10 cellular contexts compared by ENCODE assay signal in the genomic region with DNA sequence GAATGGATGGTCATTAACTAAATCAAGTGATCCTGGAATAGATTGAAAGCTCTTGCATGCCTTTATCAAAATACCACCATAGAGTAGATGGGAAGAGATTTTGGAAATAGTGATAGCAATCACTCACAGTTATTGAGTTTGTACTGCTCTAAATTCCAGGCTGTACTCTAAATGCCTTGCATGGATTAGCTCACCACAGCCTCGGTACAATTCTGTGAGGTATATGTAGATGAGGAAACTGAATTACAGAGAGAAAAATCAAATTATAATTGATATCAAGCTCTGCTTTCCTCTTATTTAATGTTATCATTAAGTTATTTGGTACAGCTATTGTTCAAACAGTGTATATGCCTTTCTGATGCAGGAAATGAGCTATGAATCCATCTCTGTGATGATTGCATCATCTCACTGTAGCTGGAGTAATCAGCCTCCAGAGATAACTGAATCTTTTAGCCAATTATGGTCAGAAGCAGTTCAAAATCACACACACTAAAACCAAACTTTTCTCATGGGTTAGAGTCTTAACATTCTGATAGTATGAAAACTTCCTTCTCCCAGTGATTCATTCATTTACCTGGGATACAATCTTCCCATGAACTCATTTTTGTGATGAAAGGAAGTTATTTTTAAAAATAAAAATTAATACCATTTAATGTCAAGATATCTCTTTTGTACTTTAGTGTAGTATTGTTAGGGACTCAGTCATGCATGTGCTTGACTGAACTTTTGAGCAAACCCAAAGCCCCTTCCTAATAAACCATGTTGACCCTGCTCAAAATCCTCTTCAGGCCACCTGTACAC. TPM values are rescaled to one million over a fixed set of nuclear protein-coding genes. Genes with fewer than 3 reads are reported as not detected.
A peak's percentile ranks its signal among the peaks of the same experiment; 100 is the strongest.
DNase-seq lines count a peak whose midpoint lies in the region; ATAC-seq, FAIRE-seq and TF ChIP-seq lines count a peak whose summit lies in the region.
"Had no signal": no experiment of that assay in that cellular context is flagged by ENCODE, and none has a peak within 500 bp of the region (broad histone marks: within the 10 kb centered on the region; RNA-seq: fewer than 3 reads in every experiment).

No MANE protein-coding gene starts in this region.

- no peak overlapping the region for H3K9ac ChIP-seq in astrocyte (ENCODE audit: low read length)

- no peaks in the 10 kb centered on the region for H4K20me1 ChIP-seq in astrocyte (ENCODE audit: insufficient read depth, low read length)

- intact Hi-C loops in Calu3 (cut with micrococcal nuclease; ENCODE audit: unreplicated experiment): no loop called here
- intact Hi-C loops in right lobe of liver (cut with DNase I): no loop called here
- intact Hi-C loops in CD8-positive, alpha-beta T cell (cut with DNase I, micrococcal nuclease): no loop called here

- ATAC-seq in right lobe of liver: peak in 3 of 4 donors; percentile 39 to 72 (median 47)
- ATAC-seq in CD8-positive, alpha-beta T cell: no peak

- H3K4me3 Mint-ChIP-seq in Calu3 (ENCODE audit: low read depth, unreplicated experiment) (no peak overlapping the region), astrocyte (ENCODE audit: unreplicated experiment) (no peak overlapping the region)
- no peak overlapping the region for H3K4me3 Mint-ChIP-seq in CD8-positive, alpha-beta T cell

- H3K9me3 ChIP-seq in astrocyte (ENCODE audit: insufficient read depth, low read depth, low read length) (no peaks in the 10 kb centered on the region), right lobe of liver (no peaks in the 10 kb centered on the region), small intestine (ENCODE audit: control insufficient read depth, low read depth) (no peaks in the 10 kb centered on the region)
- H3K9me3 ChIP-seq in CD8-positive, alpha-beta T cell (ENCODE audit: low read length): no peaks in the 10 kb centered on the region

- H3K27ac ChIP-seq in astrocyte (ENCODE audit: low read depth, low read length): peak overlapping the region; percentile 24
- H3K27ac ChIP-seq in right lobe of liver: no peak overlapping the region
- H3K27ac ChIP-seq in CD8-positive, alpha-beta T cell (ENCODE audit: low read depth, low read length): no peak overlapping the region
- no peak overlapping the region for H3K27ac ChIP-seq in small intestine (ENCODE audit: low read depth in 1 of 2, low read length in 1 of 2)

- H3K27me3 Mint-ChIP-seq in Calu3 (ENCODE audit: unreplicated experiment): no peaks in the 10 kb centered on the region
- H3K27me3 Mint-ChIP-seq in astrocyte (ENCODE audit: low read depth, unreplicated experiment): no peaks in the 10 kb centered on the region
- H3K27me3 Mint-ChIP-seq in CD8-positive, alpha-beta T cell (ENCODE audit: low read depth): peaks cover 3% of the 10 kb centered on the region

- POLR2A ChIA-PET in CD8-positive, alpha-beta T cell (lab: Charles Lee): no interaction called here

- DNase-seq in Calu3: no peak
- peak; percentile 49 for DNase-seq in HT1080 (ENCODE audit: low read depth)
- DNase-seq in astrocyte (ENCODE audit: low read depth): peak; percentile 82
- DNase-seq in right lobe of liver: no peak
- no peak for DNase-seq in nucleus accumbens (lab: John Stamatoyannopoulos, UW)
- DNase-seq in CD8-positive, alpha-beta T cell: no peak
- DNase-seq in small intestine: no peak
- no peak for DNase-seq in NCI-H1105 (lab: John Stamatoyannopoulos, UW)
- DNase-seq: NCI-H1092 treated with DMSO at 0.1 percent for 48 hours had no signal

- H3K79me2 ChIP-seq in astrocyte (ENCODE audit: insufficient read depth, low read length): peaks cover 68% of the 10 kb centered on the region

- H3K4me2 ChIP-seq in astrocyte (ENCODE audit: low read length): peak overlapping the region; percentile 36

- CTCF ChIA-PET in Calu3 (lab: Charles Lee): interaction anchor here (0.7 kb wide), 1 partner anchor 15 kb away, joined by 3 read pairs; no protein-coding TSS in a partner anchor
- CTCF ChIA-PET in CD8-positive, alpha-beta T cell (lab: Charles Lee): interaction anchor here (0.8 kb wide), 1 partner anchor 100 kb away, joined by 3 read pairs; no protein-coding TSS in a partner anchor

- no peak overlapping the region for H2AFZ ChIP-seq in astrocyte (ENCODE audit: low read depth, low read length)

- peaks cover 12% of the 10 kb centered on the region for H3K4me1 ChIP-seq in astrocyte (ENCODE audit: insufficient read depth, low read length)
- peaks cover 0 to 6% (median 0%) of the 10 kb centered on the region in 4 donors for H3K4me1 ChIP-seq in right lobe of liver
- no peaks in the 10 kb centered on the region for H3K4me1 ChIP-seq in CD8-positive, alpha-beta T cell (ENCODE audit: insufficient read depth, low read length)
- H3K4me1 ChIP-seq in small intestine (ENCODE audit: control insufficient read depth in 2 of 2, insufficient read depth in 1 of 2, low read depth in 1 of 2, low read length in 1 of 2): no peaks in the 10 kb centered on the region

- FAIRE-seq in astrocyte (lab: Jason Lieb, UNC): peak; percentile 92
- no peak for FAIRE-seq in small intestine (lab: Jason Lieb, UNC)
- FAIRE-seq: GM19239 had no signal

- H3K27me3 ChIP-seq in astrocyte (ENCODE audit: insufficient read depth, low read length) (no peaks in the 10 kb centered on the region), right lobe of liver (no peaks in the 10 kb centered on the region), small intestine (ENCODE audit: control insufficient read depth in 2 of 2, insufficient read depth in 2 of 2, low read length in 2 of 2) (no peaks in the 10 kb centered on the region)
- H3K27me3 ChIP-seq in CD8-positive, alpha-beta T cell (ENCODE audit: insufficient read depth, low read length): no peaks in the 10 kb centered on the region

- H3K36me3 Mint-ChIP-seq in Calu3 (ENCODE audit: insufficient read depth, unreplicated experiment) (peaks cover 7% of the 10 kb centered on the region), astrocyte (ENCODE audit: low read depth, unreplicated experiment) (peaks cover 4% of the 10 kb centered on the region)
- H3K36me3 Mint-ChIP-seq in CD8-positive, alpha-beta T cell: no peaks in the 10 kb centered on the region

- no peak for TF ChIP-seq CTCF in Calu3 (IDR thresholded peaks at IDR 0.05; ENCODE audit: unreplicated experiment)
- TF ChIP-seq CTCF in astrocyte (IDR thresholded peaks at IDR 0.05; ENCODE audit: insufficient read depth, low read depth, low read length): no peak
- TF ChIP-seq CTCF in right lobe of liver (IDR thresholded peaks at IDR 0.05): no peak
- TF ChIP-seq CTCF in CD8-positive, alpha-beta T cell (IDR thresholded peaks at IDR 0.05): no peak

- no peaks in the 10 kb centered on the region for H3K36me3 ChIP-seq in astrocyte (ENCODE audit: insufficient read depth, low read length)
- H3K36me3 ChIP-seq in right lobe of liver: no peaks in the 10 kb centered on the region
- H3K36me3 ChIP-seq in CD8-positive, alpha-beta T cell (ENCODE audit: insufficient read depth, low read length): no peaks in the 10 kb centered on the region
- H3K36me3 ChIP-seq in small intestine (ENCODE audit: control insufficient read depth in 2 of 2, insufficient read depth in 2 of 2, low read length in 2 of 2): no peaks in the 10 kb centered on the region

- H3K4me3 ChIP-seq in astrocyte (ENCODE audit: insufficient read depth, low read depth, low read length): no peak overlapping the region
- H3K4me3 ChIP-seq in right lobe of liver: no peak overlapping the region
- H3K4me3 ChIP-seq in CD8-positive, alpha-beta T cell (ENCODE audit: low read depth, low read length): no peak overlapping the region
- no peak overlapping the region for H3K4me3 ChIP-seq in small intestine (ENCODE audit: low read depth in 1 of 2, low read length in 2 of 2)

- WGBS in right lobe of liver (ENCODE audit: insufficient coverage, low coverage, low lambda C conversion rate, missing lambda C conversion rate): 69% methylated on average over 1 of the region's 1 CpG
- 80 to 90% (median 88%) methylated on average over 1 of the region's 1 CpG for WGBS in small intestine, 3 donors

- no TSS peak for BruUV-seq in Calu3 (replicated peaks; lab: Mats Ljungman, UMichigan)

- H3K27ac Mint-ChIP-seq in Calu3 (ENCODE audit: unreplicated experiment) (peak overlapping the region; percentile 20), astrocyte (ENCODE audit: unreplicated experiment) (peak overlapping the region; percentile 13)
- no peak overlapping the region for H3K27ac Mint-ChIP-seq in CD8-positive, alpha-beta T cell

- H3K9me3 Mint-ChIP-seq in Calu3 (ENCODE audit: low read depth, unreplicated experiment): no peaks in the 10 kb centered on the region
- H3K9me3 Mint-ChIP-seq in astrocyte (ENCODE audit: unreplicated experiment): no peaks in the 10 kb centered on the region
- H3K9me3 Mint-ChIP-seq in CD8-positive, alpha-beta T cell: no peaks in the 10 kb centered on the region

- no peak for TF ChIP-seq POLR2A in right lobe of liver (IDR thresholded peaks at IDR 0.05)

- H3K4me1 Mint-ChIP-seq in Calu3 (ENCODE audit: low read depth, unreplicated experiment) (peaks cover 18% of the 10 kb centered on the region), astrocyte (ENCODE audit: low read depth, unreplicated experiment) (peaks cover 32% of the 10 kb centered on the region)
- no peaks in the 10 kb centered on the region for H3K4me1 Mint-ChIP-seq in CD8-positive, alpha-beta T cell (ENCODE audit: low read depth)

RNA-seq across cellular contexts. Expression of a gene that starts 52.1 kb away (rescaled TPM):
- 15.4 and 16.4 TPM in 2 replicates for total RNA-seq in Calu3 (2022)
- 9.6 and 13.9 TPM in 2 replicates for total RNA-seq in HT1080 (2014; rRNA removed; shearing (Covaris generic))
- polyA plus RNA-seq in HT1080 (2015; cell fraction: cytosol; rRNA removed): 6.1 and 6.6 TPM in 2 replicates
- polyA plus RNA-seq in HT1080 (2015; cell fraction: nucleus; rRNA removed): 20.3 and 28.5 TPM in 2 replicates
- 49.4 and 53.3 TPM in 2 replicates for total RNA-seq in astrocyte
- 10 to 100 TPM in 5 of 6 experiments, 1 to 10 TPM in 1; 9.8 to 20.7 (median 14.3) TPM for total RNA-seq in right lobe of liver
- not detected for total RNA-seq in CD8-positive, alpha-beta T cell
- 1 to 10 TPM in 1 of 3 donors, under 1 TPM in 2; 0.54 to 2.8 (median 0.67) TPM for polyA plus RNA-seq in small intestine

Comparison
In these comparisons a context has a peak if more than half of its experiments do, and no peak if none do; other contexts are left out.
1. DNase-seq: peak in HT1080 (single experiment) and astrocyte (single experiment); none in Calu3 (single experiment), right lobe of liver (0 of 3), nucleus accumbens (0 of 56), CD8-positive, alpha-beta T cell (0 of 7), small intestine (single experiment) and NCI-H1105 (single experiment).
2. RNA of a gene that starts 52.1 kb away (total RNA-seq): 49.4 to 53.3 TPM in astrocyte, 15.4 to 16.4 TPM in Calu3, 9.8 to 20.7 TPM in right lobe of liver and 9.6 to 13.9 TPM in HT1080; not detected in CD8-positive, alpha-beta T cell; every median in the first group is over 10 times any median in the second.